ENCODE assay signal across 9 cellular contexts in genomic region chr11:66278396-66279091, GRCh38. TPM values are rescaled to one million over a fixed set of nuclear protein-coding genes. Genes with fewer than 3 reads are reported as not detected.
DNase-seq lines count a peak whose midpoint lies in the region; ATAC-seq and TF ChIP-seq lines count a peak whose summit lies in the region.
"Had no signal": no experiment of that assay in that cellular context is flagged by ENCODE, and none has a peak within 500 bp of the region (broad histone marks: within the 10 kb centered on the region; RNA-seq: fewer than 3 reads in every experiment).

No MANE protein-coding gene starts in this region.

- H3K4me1 Mint-ChIP-seq in stimulated activated naive CD8-positive, alpha-beta T cell treated with anti-CD3 and anti-CD28 coated beads, Interleukin-15, Interleukin-2, amounts not matched to agents 100 ng/mL and 50 ng/mL, for 24 hours (ENCODE audit: low read depth), result peaks cover 31% of the 10 kb centered on the region
- peaks cover 24% of the 10 kb centered on the region for H3K4me1 Mint-ChIP-seq in WTC11

- ATAC-seq in stimulated activated naive CD8-positive, alpha-beta T cell treated with anti-CD3 and anti-CD28 coated beads, Interleukin-15, Interleukin-2, amounts not matched to agents 100 U/mL and 50 U/mL, for 24 hours, result no peak
- no peak for ATAC-seq in WTC11

- H3K4me3 Mint-ChIP-seq in stimulated activated naive CD8-positive, alpha-beta T cell treated with anti-CD3 and anti-CD28 coated beads, Interleukin-15, Interleukin-2, amounts not matched to agents 100 ng/mL and 50 ng/mL, for 24 hours, result peak overlapping the region; percentile 57
- peak overlapping the region; percentile 65 for H3K4me3 Mint-ChIP-seq in WTC11

- peaks cover 7% of the 10 kb centered on the region for H3K36me3 Mint-ChIP-seq in stimulated activated naive CD8-positive, alpha-beta T cell treated with anti-CD3 and anti-CD28 coated beads, Interleukin-15, Interleukin-2, amounts not matched to agents 100 ng/mL and 50 ng/mL, for 24 hours (ENCODE audit: low read depth)
- H3K36me3 Mint-ChIP-seq in WTC11, result peaks cover 8% of the 10 kb centered on the region

- H3K4me3 ChIP-seq in iPS-11a (ENCODE audit: low read depth, low read length), result peak overlapping the region; percentile 18

- H3K27me3 Mint-ChIP-seq in stimulated activated naive CD8-positive, alpha-beta T cell treated with anti-CD3 and anti-CD28 coated beads, Interleukin-15, Interleukin-2, amounts not matched to agents 100 ng/mL and 50 ng/mL, for 24 hours, result peaks cover 6% of the 10 kb centered on the region
- H3K27me3 Mint-ChIP-seq in WTC11 (ENCODE audit: low read depth), result peaks cover 22% of the 10 kb centered on the region

- no peaks in the 10 kb centered on the region for H3K9me3 Mint-ChIP-seq in stimulated activated naive CD8-positive, alpha-beta T cell treated with anti-CD3 and anti-CD28 coated beads, Interleukin-15, Interleukin-2, amounts not matched to agents 100 ng/mL and 50 ng/mL, for 24 hours
- H3K9me3 Mint-ChIP-seq in WTC11, result no peaks in the 10 kb centered on the region

- no peak for DNase-seq in stimulated activated naive CD8-positive, alpha-beta T cell treated with anti-CD3 and anti-CD28 coated beads, Interleukin-15, Interleukin-2, amounts not matched to agents 100 U/mL and 50 U/mL, for 24 hours
- no peak for DNase-seq in WTC11 (ENCODE audit: low spot score)
- no peak for DNase-seq in midbrain (lab: John Stamatoyannopoulos, UW)
- no peak for DNase-seq in DMS153 (lab: John Stamatoyannopoulos, UW)
- DNase-seq in AG08395 (ENCODE audit: low spot score), result no peak
- DNase-seq in NCI-H128 (lab: John Stamatoyannopoulos, UW; ENCODE audit: unreplicated experiment), result no peak

- POLR2A ChIA-PET in WTC11 (lab: Charles Lee), result no interaction called here

- CTCF ChIA-PET in WTC11 (lab: Charles Lee), result interaction anchor here (0.6 to 2.5 kb wide), 9 partner anchors 11 to 140 kb away, joined by 3 to 15 read pairs (median 5); partner anchors contain the start of gene YIF1A

- TF ChIP-seq CTCF in WTC11 (IDR thresholded peaks at IDR 0.05), result no peak

- H3K27ac Mint-ChIP-seq in stimulated activated naive CD8-positive, alpha-beta T cell treated with anti-CD3 and anti-CD28 coated beads, Interleukin-15, Interleukin-2, amounts not matched to agents 100 ng/mL and 50 ng/mL, for 24 hours, result no peak overlapping the region
- H3K27ac Mint-ChIP-seq in WTC11, result no peak overlapping the region

TF ChIP-seq in WTC11, 78 proteins besides CTCF, POLR2A, EP300 and RAD21:
- TF ChIP-seq JUN (CRISPR knock-in tag; IDR thresholded peaks at IDR 0.05) (no peak), ATF2 (CRISPR knock-in tag; IDR thresholded peaks at IDR 0.05; ENCODE audit: borderline replicate concordance, low read depth) (no peak), IRF2 (CRISPR knock-in tag; IDR thresholded peaks at IDR 0.05; ENCODE audit: borderline replicate concordance, low read depth) (no peak), HMGA2 (CRISPR knock-in tag; IDR thresholded peaks at IDR 0.05) (no peak), CREB1 (CRISPR knock-in tag; IDR thresholded peaks at IDR 0.05) (no peak), TEAD1 (CRISPR knock-in tag; IDR thresholded peaks at IDR 0.05) (no peak)
TF ChIP-seq in WTC11: peak in this region for 0.

RNA-seq across cellular contexts. Expression of gene CNIH2, which starts 0.6 kb away (rescaled TPM):
- total RNA-seq in WTC11 (2021), result 12.2 to 12.9 TPM (median 12.2 TPM) in 3 replicates
- total RNA-seq: tibial nerve had no signal

RNA-seq across cellular contexts. Expression of gene RAB1B, which starts 10.1 kb away (rescaled TPM):
- 125 to 134 TPM (median 130 TPM) in 3 replicates for total RNA-seq in WTC11 (2021)

RNA-seq across cellular contexts. Expression of gene YIF1A, which starts 10.4 kb away (rescaled TPM):
- total RNA-seq in WTC11 (2021), result 86.0 to 86.9 TPM (median 86.4 TPM) in 3 replicates

RNA-seq across cellular contexts. Expression of gene TMEM151A, which starts 13.2 kb away (rescaled TPM):
- total RNA-seq in WTC11 (2021), result 2.2 to 2.3 TPM (median 2.3 TPM) in 3 replicates
- total RNA-seq: tibial nerve had no signal

RNA-seq across cellular contexts. Expression of gene KLC2, which starts 21.0 kb away (rescaled TPM):
- 52.3 to 54.9 TPM (median 54.1 TPM) in 3 replicates for total RNA-seq in WTC11 (2021)
